In genomic region chr11:75380716-75381420, GRCh38 we compare ENCODE assay signal across 1 cellular context.
TF ChIP-seq lines count a peak whose summit lies in the region.

No MANE protein-coding gene starts in this region.

TF ChIP-seq in GM23338, 12 proteins besides CTCF, POLR2A, EP300 and RAD21 (continued from another document):
- TF ChIP-seq ZNF462 (CRISPR knock-in tag; IDR thresholded peaks at IDR 0.05) (no peak), JUNB (IDR thresholded peaks at IDR 0.05; ENCODE audit: unreplicated experiment) (no peak), EZH2 (IDR thresholded peaks at IDR 0.05; ENCODE audit: low read depth, unreplicated experiment) (no peak), ZNF331 (CRISPR knock-in tag; IDR thresholded peaks at IDR 0.05; ENCODE audit: low read depth) (no peak), ETS1 (IDR thresholded peaks at IDR 0.05) (no peak), CREB1 (CRISPR knock-in tag; IDR thresholded peaks at IDR 0.05; ENCODE audit: low read depth) (no peak), ZNF114 (CRISPR knock-in tag; IDR thresholded peaks at IDR 0.05) (no peak), REST (IDR thresholded peaks at IDR 0.05; ENCODE audit: unreplicated experiment) (no peak), NANOG (IDR thresholded peaks at IDR 0.05; ENCODE audit: borderline replicate concordance) (no peak), STAT1 (IDR thresholded peaks at IDR 0.05; ENCODE audit: unreplicated experiment) (no peak), EZH2phosphoT487 (IDR thresholded peaks at IDR 0.05; ENCODE audit: unreplicated experiment) (no peak)
